Comparison of ENCODE assay signal across 2 cellular contexts in the genomic region with DNA sequence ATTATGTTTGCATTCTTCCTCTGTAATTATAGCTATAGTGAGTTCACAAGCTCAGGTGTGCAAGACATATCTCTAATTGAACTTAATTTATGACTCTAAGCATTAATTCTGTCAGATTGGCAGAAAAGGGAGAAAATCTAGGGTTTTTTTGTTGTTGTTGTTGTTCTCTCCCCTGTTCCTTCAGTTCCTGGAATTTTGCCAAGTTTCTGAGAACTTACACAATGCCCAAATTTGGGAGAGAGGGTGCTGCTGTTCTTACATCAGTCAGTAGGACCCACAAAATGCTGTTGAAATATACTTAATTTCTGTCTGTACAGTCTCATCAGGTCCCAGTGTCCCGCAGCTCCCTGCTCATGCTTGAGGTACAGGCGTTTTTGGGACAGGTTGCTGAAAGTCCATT.
TF ChIP-seq lines count a peak whose summit lies in the region.

No MANE protein-coding gene starts in this region.

TF ChIP-seq in GM23338, 12 proteins besides CTCF, POLR2A, EP300 and RAD21 (continued from another document):
- TF ChIP-seq, protein P1, sequence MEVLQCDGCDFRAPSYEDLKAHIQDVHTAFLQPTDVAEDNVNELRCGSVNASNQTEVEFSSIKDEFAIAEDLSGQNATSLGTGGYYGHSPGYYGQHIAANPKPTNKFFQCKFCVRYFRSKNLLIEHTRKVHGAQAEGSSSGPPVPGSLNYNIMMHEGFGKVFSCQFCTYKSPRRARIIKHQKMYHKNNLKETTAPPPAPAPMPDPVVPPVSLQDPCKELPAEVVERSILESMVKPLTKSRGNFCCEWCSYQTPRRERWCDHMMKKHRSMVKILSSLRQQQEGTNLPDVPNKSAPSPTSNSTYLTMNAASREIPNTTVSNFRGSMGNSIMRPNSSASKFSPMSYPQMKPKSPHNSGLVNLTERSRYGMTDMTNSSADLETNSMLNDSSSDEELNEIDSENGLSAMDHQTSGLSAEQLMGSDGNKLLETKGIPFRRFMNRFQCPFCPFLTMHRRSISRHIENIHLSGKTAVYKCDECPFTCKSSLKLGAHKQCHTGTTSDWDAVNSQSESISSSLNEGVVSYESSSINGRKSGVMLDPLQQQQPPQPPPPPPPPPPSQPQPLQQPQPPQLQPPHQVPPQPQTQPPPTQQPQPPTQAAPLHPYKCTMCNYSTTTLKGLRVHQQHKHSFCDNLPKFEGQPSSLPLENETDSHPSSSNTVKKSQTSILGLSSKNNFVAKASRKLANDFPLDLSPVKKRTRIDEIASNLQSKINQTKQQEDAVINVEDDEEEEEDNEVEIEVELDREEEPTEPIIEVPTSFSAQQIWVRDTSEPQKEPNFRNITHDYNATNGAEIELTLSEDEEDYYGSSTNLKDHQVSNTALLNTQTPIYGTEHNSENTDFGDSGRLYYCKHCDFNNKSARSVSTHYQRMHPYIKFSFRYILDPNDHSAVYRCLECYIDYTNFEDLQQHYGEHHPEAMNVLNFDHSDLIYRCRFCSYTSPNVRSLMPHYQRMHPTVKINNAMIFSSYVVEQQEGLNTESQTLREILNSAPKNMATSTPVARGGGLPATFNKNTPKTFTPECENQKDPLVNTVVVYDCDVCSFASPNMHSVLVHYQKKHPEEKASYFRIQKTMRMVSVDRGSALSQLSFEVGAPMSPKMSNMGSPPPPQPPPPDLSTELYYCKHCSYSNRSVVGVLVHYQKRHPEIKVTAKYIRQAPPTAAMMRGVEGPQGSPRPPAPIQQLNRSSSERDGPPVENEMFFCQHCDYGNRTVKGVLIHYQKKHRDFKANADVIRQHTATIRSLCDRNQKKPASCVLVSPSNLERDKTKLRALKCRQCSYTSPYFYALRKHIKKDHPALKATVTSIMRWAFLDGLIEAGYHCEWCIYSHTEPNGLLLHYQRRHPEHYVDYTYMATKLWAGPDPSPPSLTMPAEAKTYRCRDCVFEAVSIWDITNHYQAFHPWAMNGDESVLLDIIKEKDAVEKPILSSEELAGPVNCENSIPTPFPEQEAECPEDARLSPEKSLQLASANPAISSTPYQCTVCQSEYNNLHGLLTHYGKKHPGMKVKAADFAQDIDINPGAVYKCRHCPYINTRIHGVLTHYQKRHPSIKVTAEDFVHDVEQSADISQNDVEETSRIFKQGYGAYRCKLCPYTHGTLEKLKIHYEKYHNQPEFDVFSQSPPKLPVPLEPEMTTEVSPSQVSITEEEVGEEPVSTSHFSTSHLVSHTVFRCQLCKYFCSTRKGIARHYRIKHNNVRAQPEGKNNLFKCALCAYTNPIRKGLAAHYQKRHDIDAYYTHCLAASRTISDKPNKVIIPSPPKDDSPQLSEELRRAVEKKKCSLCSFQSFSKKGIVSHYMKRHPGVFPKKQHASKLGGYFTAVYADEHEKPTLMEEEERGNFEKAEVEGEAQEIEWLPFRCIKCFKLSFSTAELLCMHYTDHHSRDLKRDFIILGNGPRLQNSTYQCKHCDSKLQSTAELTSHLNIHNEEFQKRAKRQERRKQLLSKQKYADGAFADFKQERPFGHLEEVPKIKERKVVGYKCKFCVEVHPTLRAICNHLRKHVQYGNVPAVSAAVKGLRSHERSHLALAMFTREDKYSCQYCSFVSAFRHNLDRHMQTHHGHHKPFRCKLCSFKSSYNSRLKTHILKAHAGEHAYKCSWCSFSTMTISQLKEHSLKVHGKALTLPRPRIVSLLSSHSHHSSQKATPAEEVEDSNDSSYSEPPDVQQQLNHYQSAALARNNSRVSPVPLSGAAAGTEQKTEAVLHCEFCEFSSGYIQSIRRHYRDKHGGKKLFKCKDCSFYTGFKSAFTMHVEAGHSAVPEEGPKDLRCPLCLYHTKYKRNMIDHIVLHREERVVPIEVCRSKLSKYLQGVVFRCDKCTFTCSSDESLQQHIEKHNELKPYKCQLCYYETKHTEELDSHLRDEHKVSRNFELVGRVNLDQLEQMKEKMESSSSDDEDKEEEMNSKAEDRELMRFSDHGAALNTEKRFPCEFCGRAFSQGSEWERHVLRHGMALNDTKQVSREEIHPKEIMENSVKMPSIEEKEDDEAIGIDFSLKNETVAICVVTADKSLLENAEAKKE (CRISPR knock-in tag; IDR thresholded peaks at IDR 0.05), result no peak
- TF ChIP-seq EZH2 (IDR thresholded peaks at IDR 0.05; ENCODE audit: low read depth, unreplicated experiment) (no peak), JUNB (IDR thresholded peaks at IDR 0.05; ENCODE audit: unreplicated experiment) (no peak), STAT1 (IDR thresholded peaks at IDR 0.05; ENCODE audit: unreplicated experiment) (no peak), POLR2AphosphoS5 (IDR thresholded peaks at IDR 0.05; ENCODE audit: low read depth) (no peak)
- TF ChIP-seq, protein P2, sequence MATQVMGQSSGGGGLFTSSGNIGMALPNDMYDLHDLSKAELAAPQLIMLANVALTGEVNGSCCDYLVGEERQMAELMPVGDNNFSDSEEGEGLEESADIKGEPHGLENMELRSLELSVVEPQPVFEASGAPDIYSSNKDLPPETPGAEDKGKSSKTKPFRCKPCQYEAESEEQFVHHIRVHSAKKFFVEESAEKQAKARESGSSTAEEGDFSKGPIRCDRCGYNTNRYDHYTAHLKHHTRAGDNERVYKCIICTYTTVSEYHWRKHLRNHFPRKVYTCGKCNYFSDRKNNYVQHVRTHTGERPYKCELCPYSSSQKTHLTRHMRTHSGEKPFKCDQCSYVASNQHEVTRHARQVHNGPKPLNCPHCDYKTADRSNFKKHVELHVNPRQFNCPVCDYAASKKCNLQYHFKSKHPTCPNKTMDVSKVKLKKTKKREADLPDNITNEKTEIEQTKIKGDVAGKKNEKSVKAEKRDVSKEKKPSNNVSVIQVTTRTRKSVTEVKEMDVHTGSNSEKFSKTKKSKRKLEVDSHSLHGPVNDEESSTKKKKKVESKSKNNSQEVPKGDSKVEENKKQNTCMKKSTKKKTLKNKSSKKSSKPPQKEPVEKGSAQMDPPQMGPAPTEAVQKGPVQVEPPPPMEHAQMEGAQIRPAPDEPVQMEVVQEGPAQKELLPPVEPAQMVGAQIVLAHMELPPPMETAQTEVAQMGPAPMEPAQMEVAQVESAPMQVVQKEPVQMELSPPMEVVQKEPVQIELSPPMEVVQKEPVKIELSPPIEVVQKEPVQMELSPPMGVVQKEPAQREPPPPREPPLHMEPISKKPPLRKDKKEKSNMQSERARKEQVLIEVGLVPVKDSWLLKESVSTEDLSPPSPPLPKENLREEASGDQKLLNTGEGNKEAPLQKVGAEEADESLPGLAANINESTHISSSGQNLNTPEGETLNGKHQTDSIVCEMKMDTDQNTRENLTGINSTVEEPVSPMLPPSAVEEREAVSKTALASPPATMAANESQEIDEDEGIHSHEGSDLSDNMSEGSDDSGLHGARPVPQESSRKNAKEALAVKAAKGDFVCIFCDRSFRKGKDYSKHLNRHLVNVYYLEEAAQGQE (IDR thresholded peaks at IDR 0.05; ENCODE audit: unreplicated experiment), result no peak
TF ChIP-seq in GM23338: peak in this region for 0.

TF ChIP-seq in H1, 55 proteins besides CTCF, POLR2A, EP300 and RAD21 (continued from another document):
- TF ChIP-seq, protein P3, sequence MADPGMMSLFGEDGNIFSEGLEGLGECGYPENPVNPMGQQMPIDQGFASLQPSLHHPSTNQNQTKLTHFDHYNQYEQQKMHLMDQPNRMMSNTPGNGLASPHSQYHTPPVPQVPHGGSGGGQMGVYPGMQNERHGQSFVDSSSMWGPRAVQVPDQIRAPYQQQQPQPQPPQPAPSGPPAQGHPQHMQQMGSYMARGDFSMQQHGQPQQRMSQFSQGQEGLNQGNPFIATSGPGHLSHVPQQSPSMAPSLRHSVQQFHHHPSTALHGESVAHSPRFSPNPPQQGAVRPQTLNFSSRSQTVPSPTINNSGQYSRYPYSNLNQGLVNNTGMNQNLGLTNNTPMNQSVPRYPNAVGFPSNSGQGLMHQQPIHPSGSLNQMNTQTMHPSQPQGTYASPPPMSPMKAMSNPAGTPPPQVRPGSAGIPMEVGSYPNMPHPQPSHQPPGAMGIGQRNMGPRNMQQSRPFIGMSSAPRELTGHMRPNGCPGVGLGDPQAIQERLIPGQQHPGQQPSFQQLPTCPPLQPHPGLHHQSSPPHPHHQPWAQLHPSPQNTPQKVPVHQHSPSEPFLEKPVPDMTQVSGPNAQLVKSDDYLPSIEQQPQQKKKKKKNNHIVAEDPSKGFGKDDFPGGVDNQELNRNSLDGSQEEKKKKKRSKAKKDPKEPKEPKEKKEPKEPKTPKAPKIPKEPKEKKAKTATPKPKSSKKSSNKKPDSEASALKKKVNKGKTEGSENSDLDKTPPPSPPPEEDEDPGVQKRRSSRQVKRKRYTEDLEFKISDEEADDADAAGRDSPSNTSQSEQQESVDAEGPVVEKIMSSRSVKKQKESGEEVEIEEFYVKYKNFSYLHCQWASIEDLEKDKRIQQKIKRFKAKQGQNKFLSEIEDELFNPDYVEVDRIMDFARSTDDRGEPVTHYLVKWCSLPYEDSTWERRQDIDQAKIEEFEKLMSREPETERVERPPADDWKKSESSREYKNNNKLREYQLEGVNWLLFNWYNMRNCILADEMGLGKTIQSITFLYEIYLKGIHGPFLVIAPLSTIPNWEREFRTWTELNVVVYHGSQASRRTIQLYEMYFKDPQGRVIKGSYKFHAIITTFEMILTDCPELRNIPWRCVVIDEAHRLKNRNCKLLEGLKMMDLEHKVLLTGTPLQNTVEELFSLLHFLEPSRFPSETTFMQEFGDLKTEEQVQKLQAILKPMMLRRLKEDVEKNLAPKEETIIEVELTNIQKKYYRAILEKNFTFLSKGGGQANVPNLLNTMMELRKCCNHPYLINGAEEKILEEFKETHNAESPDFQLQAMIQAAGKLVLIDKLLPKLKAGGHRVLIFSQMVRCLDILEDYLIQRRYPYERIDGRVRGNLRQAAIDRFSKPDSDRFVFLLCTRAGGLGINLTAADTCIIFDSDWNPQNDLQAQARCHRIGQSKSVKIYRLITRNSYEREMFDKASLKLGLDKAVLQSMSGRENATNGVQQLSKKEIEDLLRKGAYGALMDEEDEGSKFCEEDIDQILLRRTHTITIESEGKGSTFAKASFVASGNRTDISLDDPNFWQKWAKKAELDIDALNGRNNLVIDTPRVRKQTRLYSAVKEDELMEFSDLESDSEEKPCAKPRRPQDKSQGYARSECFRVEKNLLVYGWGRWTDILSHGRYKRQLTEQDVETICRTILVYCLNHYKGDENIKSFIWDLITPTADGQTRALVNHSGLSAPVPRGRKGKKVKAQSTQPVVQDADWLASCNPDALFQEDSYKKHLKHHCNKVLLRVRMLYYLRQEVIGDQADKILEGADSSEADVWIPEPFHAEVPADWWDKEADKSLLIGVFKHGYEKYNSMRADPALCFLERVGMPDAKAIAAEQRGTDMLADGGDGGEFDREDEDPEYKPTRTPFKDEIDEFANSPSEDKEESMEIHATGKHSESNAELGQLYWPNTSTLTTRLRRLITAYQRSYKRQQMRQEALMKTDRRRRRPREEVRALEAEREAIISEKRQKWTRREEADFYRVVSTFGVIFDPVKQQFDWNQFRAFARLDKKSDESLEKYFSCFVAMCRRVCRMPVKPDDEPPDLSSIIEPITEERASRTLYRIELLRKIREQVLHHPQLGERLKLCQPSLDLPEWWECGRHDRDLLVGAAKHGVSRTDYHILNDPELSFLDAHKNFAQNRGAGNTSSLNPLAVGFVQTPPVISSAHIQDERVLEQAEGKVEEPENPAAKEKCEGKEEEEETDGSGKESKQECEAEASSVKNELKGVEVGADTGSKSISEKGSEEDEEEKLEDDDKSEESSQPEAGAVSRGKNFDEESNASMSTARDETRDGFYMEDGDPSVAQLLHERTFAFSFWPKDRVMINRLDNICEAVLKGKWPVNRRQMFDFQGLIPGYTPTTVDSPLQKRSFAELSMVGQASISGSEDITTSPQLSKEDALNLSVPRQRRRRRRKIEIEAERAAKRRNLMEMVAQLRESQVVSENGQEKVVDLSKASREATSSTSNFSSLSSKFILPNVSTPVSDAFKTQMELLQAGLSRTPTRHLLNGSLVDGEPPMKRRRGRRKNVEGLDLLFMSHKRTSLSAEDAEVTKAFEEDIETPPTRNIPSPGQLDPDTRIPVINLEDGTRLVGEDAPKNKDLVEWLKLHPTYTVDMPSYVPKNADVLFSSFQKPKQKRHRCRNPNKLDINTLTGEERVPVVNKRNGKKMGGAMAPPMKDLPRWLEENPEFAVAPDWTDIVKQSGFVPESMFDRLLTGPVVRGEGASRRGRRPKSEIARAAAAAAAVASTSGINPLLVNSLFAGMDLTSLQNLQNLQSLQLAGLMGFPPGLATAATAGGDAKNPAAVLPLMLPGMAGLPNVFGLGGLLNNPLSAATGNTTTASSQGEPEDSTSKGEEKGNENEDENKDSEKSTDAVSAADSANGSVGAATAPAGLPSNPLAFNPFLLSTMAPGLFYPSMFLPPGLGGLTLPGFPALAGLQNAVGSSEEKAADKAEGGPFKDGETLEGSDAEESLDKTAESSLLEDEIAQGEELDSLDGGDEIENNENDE (IDR thresholded peaks at IDR 0.05; ENCODE audit: insufficient replicate concordance, low read length), result no peak
- TF ChIP-seq CEBPB (IDR thresholded peaks at IDR 0.05; ENCODE audit: low read depth, low read length) (no peak), ASH2L (IDR thresholded peaks at IDR 0.05; ENCODE audit: low read length) (no peak), RFX5 (IDR thresholded peaks at IDR 0.05; ENCODE audit: borderline replicate concordance, low read depth, low read length) (no peak), TEAD4 (IDR thresholded peaks at IDR 0.05; ENCODE audit: low read depth, low read length) (no peak), JUN (IDR thresholded peaks at IDR 0.05; ENCODE audit: low read depth, low read length) (no peak), RBBP5 (IDR thresholded peaks at IDR 0.05; ENCODE audit: borderline replicate concordance, low read depth, low read length) (no peak), CHD2 (IDR thresholded peaks at IDR 0.05; ENCODE audit: low read length) (no peak), SIRT6 (IDR thresholded peaks at IDR 0.05; ENCODE audit: low read length) (no peak), SP1 (IDR thresholded peaks at IDR 0.05; ENCODE audit: low read depth, low read length) (no peak), KDM5A (IDR thresholded peaks at IDR 0.05; ENCODE audit: low read length) (no peak), GTF2F1 (IDR thresholded peaks at IDR 0.05; ENCODE audit: borderline replicate concordance, low read depth, low read length) (no peak), EZH2 (IDR thresholded peaks at IDR 0.05; ENCODE audit: low read depth, low read length, severe bottlenecking) (no peak)
- TF ChIP-seq, protein P4, sequence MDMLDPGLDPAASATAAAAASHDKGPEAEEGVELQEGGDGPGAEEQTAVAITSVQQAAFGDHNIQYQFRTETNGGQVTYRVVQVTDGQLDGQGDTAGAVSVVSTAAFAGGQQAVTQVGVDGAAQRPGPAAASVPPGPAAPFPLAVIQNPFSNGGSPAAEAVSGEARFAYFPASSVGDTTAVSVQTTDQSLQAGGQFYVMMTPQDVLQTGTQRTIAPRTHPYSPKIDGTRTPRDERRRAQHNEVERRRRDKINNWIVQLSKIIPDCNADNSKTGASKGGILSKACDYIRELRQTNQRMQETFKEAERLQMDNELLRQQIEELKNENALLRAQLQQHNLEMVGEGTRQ (IDR thresholded peaks at IDR 0.05; ENCODE audit: low read length), result no peak
